ENCODE assay signal across 23 cellular contexts in the genomic region with DNA sequence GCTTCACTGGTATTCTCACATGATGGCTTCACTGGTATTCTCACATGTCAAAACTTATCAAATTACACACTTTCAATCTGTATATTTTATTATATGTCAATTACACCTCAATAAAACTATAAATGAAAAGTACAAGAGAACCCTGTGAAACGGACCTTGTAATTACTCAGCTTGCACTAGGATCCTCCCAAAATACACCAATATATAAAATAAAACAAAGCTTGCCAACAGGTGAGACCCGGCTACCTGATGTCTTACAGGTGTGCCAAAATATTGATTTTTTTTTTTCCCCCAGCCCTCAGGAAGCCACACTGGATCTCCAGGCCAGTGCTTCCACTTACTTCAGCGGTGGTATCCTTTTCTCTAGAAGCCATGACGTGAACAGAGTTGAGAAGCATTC.
"Had no signal": no experiment of that assay in that cellular context is flagged by ENCODE, and none has a peak within 500 bp of the region (broad histone marks: within the 10 kb centered on the region; RNA-seq: fewer than 3 reads in every experiment).

No MANE protein-coding gene starts in this region.

- H3K4me2 ChIP-seq: hepatocyte had no signal

- H3K4me3 Mint-ChIP-seq: immature natural killer cell had no signal

- DNase-seq: dermis blood vessel endothelial cell; effector CD4-positive, alpha-beta T cell; effector memory CD4-positive, alpha-beta T cell; foreskin keratinocyte; heart left ventricle; hypothalamus; immature natural killer cell; islet precursor cell; kidney; kidney glomerular epithelial cell; left lung; left ventricle myocardium superior; lower lobe of right lung; mesenchymal stem cell; midbrain had no signal

- FAIRE-seq: colon, endothelial cell of umbilical vein, frontal cortex, kidney had no signal

- H3K27ac ChIP-seq: coronary artery, esophagus muscularis mucosa, foreskin keratinocyte, gastroesophageal sphincter, heart left ventricle, hepatocyte, left lung, lower lobe of right lung had no signal

- H3K9me3 Mint-ChIP-seq: immature natural killer cell had no signal

- H3K4me3 ChIP-seq: coronary artery, dorsolateral prefrontal cortex, esophagus muscularis mucosa, gastroesophageal sphincter, heart left ventricle, hepatocyte, left lung, lower lobe of right lung had no signal

- H3K4me1 ChIP-seq: foreskin keratinocyte had no signal

- H3K27me3 ChIP-seq: dorsolateral prefrontal cortex, esophagus muscularis mucosa, foreskin keratinocyte, gastroesophageal sphincter, heart left ventricle, hepatocyte, left lung had no signal

- ATAC-seq: foreskin keratinocyte, gastroesophageal sphincter, heart left ventricle, left lung, left ventricle myocardium superior, lower lobe of right lung had no signal

- H3K9me3 ChIP-seq: esophagus muscularis mucosa, gastroesophageal sphincter, heart left ventricle, left lung, lower lobe of right lung had no signal

- H3K27ac Mint-ChIP-seq: immature natural killer cell had no signal

- H2AFZ ChIP-seq: hepatocyte had no signal
